ENCODE assay signal across 25 cellular contexts in the genomic region with DNA sequence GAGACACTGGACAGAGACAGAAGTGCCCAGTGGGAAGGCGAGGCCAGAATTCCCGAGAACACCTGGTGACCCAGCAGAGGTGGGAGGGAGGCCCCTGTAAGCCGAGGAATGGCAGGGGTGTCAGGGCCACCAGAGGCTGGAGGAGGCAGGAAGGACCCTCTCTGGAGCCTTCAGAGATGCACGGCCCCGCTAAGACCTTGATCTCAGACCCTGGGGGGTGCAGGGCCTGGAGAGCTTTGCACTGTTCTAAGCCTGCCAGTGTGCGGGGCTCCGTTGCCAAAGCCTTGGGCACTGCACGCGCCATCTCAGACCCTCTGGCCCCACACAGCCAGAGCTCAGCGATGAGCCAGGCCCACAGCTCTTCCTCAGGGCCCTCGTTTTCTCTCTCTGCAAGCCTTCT.
"Had no signal": no experiment of that assay in that cellular context is flagged by ENCODE, and none has a peak within 500 bp of the region (broad histone marks: within the 10 kb centered on the region; RNA-seq: fewer than 3 reads in every experiment).

No MANE protein-coding gene starts in this region.

- H3K27me3 ChIP-seq: MG63 had no signal

- H3K4me1 Mint-ChIP-seq: activated naive CD4-positive, alpha-beta T cell treated with anti-CD3 and anti-CD28 coated beads, Interleukin-2, amount 50 U/mL, for 24 hours; activated naive CD8-positive, alpha-beta T cell treated with anti-CD3 and anti-CD28 coated beads, Interleukin-2, amount 50 U/mL, for 24 hours; WTC11 had no signal

- H3K27ac Mint-ChIP-seq: activated CD8-positive, alpha-beta T cell treated with anti-CD3 and anti-CD28 coated beads, Interleukin-2, amount 10 ng/mL, durations not matched to agents 7 days and 5 days; activated naive CD4-positive, alpha-beta T cell treated with anti-CD3 and anti-CD28 coated beads, Interleukin-2, amount 50 U/mL, for 24 hours; activated naive CD8-positive, alpha-beta T cell treated with anti-CD3 and anti-CD28 coated beads, Interleukin-2, amount 50 U/mL, for 24 hours; T-helper 1 cell treated with Interleukin-12 subunit alpha and Interleukin-12 subunit beta and Interleukin-4 antibody, amounts not matched to agents 30 μg/mL and 1 μg/mL, for 36 hours; WTC11 had no signal

- ATAC-seq: activated CD8-positive, alpha-beta T cell treated with anti-CD3 and anti-CD28 coated beads, Interleukin-2, amount 10 ng/mL, durations not matched to agents 7 days and 5 days; activated naive CD8-positive, alpha-beta T cell treated with anti-CD3 and anti-CD28 coated beads, Interleukin-2, amount 50 U/mL, for 24 hours; Panc1; WTC11 had no signal

- H3K9me3 ChIP-seq: MG63 had no signal

- H3K4me3 ChIP-seq: MG63 had no signal

- H3K36me3 ChIP-seq: MG63 had no signal

- DNase-seq: activated CD4-positive, alpha-beta T cell treated with anti-CD3 and anti-CD28 coated beads for 48 hours; activated CD4-positive, alpha-beta T cell treated with anti-CD3 and anti-CD28 coated beads, Interleukin-2, amount 50 U/mL, for 4 hours; activated CD4-positive, CD25-positive, alpha-beta regulatory T cell treated with anti-CD3 and anti-CD28 coated beads, Interleukin-2, amount 50 U/mL, for 72 hours; activated CD8-positive, alpha-beta memory T cell treated with anti-CD3 and anti-CD28 coated beads, Interleukin-2, amount 50 U/mL, for 48 hours; activated CD8-positive, alpha-beta T cell treated with anti-CD3 and anti-CD28 coated beads, Interleukin-2, amount 10 ng/mL, durations not matched to agents 7 days and 5 days; activated naive CD4-positive, alpha-beta T cell; activated naive CD8-positive, alpha-beta T cell treated with anti-CD3 and anti-CD28 coated beads, Interleukin-2, amount 50 U/mL, for 24 hours; activated T-cell treated with anti-CD3 and anti-CD28 coated beads, Interleukin-2, amount 50 U/mL, for 1 hour; amniotic stem cell; MG63; MV-4-11; NCI-H1092 treated with DMSO at 0.1 percent for 48 hours; NCI-H1417 treated with DMSO at 0.1 percent for 48 hours; NCI-H1694 treated with DMSO at 0.1 percent for 48 hours; NCI-H2029 treated with DMSO at 0.1 percent for 48 hours; NCI-H510A treated with DMSO at 0.1 percent for 48 hours; NCI-H69; NK-92 treated with Interleukin-12 subunit alpha and Interleukin-12 subunit beta, amount 100 ng/mL, for 24 hours; OCI-M1; SHP77 treated with DMSO at 0.1 percent for 48 hours had no signal

- H3K4me3 Mint-ChIP-seq: activated CD8-positive, alpha-beta T cell treated with anti-CD3 and anti-CD28 coated beads, Interleukin-2, amount 10 ng/mL, durations not matched to agents 7 days and 5 days; activated naive CD4-positive, alpha-beta T cell treated with anti-CD3 and anti-CD28 coated beads, Interleukin-2, amount 50 U/mL, for 24 hours; activated naive CD8-positive, alpha-beta T cell treated with anti-CD3 and anti-CD28 coated beads, Interleukin-2, amount 50 U/mL, for 24 hours; T-helper 1 cell treated with Interleukin-12 subunit alpha and Interleukin-12 subunit beta and Interleukin-4 antibody, amounts not matched to agents 30 μg/mL and 1 μg/mL, for 36 hours; WTC11 had no signal

- H3K27me3 Mint-ChIP-seq: activated naive CD8-positive, alpha-beta T cell treated with anti-CD3 and anti-CD28 coated beads, Interleukin-2, amount 50 U/mL, for 24 hours had no signal

- FAIRE-seq: astrocyte had no signal
